13 cellular contexts compared by ENCODE assay signal in genomic region chr3:170049146-170050000, GRCh38. TPM values are rescaled to one million over a fixed set of nuclear protein-coding genes. Genes with fewer than 3 reads are reported as not detected.
DNase-seq lines count a peak whose midpoint lies in the region; ATAC-seq and TF ChIP-seq lines count a peak whose summit lies in the region.
"Had no signal": no experiment of that assay in that cellular context is flagged by ENCODE, and none has a peak within 500 bp of the region (broad histone marks: within the 10 kb centered on the region; RNA-seq: fewer than 3 reads in every experiment).

No MANE protein-coding gene starts in this region.

- H2AK5ac ChIP-seq in trophoblast cell (ENCODE audit: low read length) = no peak overlapping the region

- H3K4me1 ChIP-seq in foreskin keratinocyte (no peaks in the 10 kb centered on the region), trophoblast cell (ENCODE audit: control insufficient read depth in 1 of 2, insufficient read depth in 2 of 2, low read length in 2 of 2) (no peaks in the 10 kb centered on the region)

- H4K91ac ChIP-seq in trophoblast cell (ENCODE audit: low read depth, low read length) = no peak overlapping the region

- ATAC-seq in foreskin keratinocyte = peak; percentile 12
- ATAC-seq in HG02852 (IDR thresholded peaks at IDR 0.05; ENCODE audit: unreplicated experiment) = no peak

- H4K12ac ChIP-seq in trophoblast cell (ENCODE audit: low read depth, low read length) = no peak overlapping the region

- H3K79me1 ChIP-seq in trophoblast cell (ENCODE audit: low read length) = no peaks in the 10 kb centered on the region

- H3K27me3 ChIP-seq in foreskin keratinocyte (peaks cover 3% of the 10 kb centered on the region), trophoblast cell (ENCODE audit: insufficient read depth, low read length) (no peaks in the 10 kb centered on the region)
- H3K27me3 ChIP-seq: esophagus squamous epithelium, neural progenitor cell had no signal

- H3K27ac ChIP-seq in foreskin keratinocyte (no peak overlapping the region), trophoblast cell (ENCODE audit: low read depth, low read length) (no peak overlapping the region), coronary artery (no peak overlapping the region)
- H3K27ac ChIP-seq: esophagus squamous epithelium, neural progenitor cell had no signal

- H3K79me2 ChIP-seq in trophoblast cell (ENCODE audit: control insufficient read depth, insufficient read depth, low read length, poor library complexity) = no peaks in the 10 kb centered on the region

- peaks cover 3% of the 10 kb centered on the region for H3K9me3 ChIP-seq in trophoblast cell (ENCODE audit: insufficient read depth, low read depth, low read length)
- H3K9me3 ChIP-seq: esophagus squamous epithelium had no signal

- no peak for TF ChIP-seq CTCF in foreskin keratinocyte (conservative IDR thresholded peaks at IDR 0.05)
- TF ChIP-seq CTCF in coronary artery (IDR thresholded peaks at IDR 0.05) = no peak

- H3K4ac ChIP-seq in trophoblast cell (ENCODE audit: low read depth, low read length) = no peak overlapping the region

- no peak overlapping the region for H2BK120ac ChIP-seq in trophoblast cell (ENCODE audit: insufficient read depth, low read length, poor library complexity)

- DNase-seq in Daoy (ENCODE audit: low read depth) (peak; percentile 77), NCI-H69 (lab: John Stamatoyannopoulos, UW) (peak; percentile 14), foreskin keratinocyte (no peak), trophoblast cell (peak; percentile 78 to 83), Kasumi-1 (lab: John Stamatoyannopoulos, UW) (no peak), coronary artery (ENCODE audit: low spot score) (no peak)
- no peak for DNase-seq in activated CD4-positive, alpha-beta T cell treated with anti-CD3 and anti-CD28 coated beads, Interleukin-2, amount 50 U/mL, for 48 hours
- DNase-seq: activated naive CD4-positive, alpha-beta T cell; DMS79 treated with DMSO at 0.1 percent for 48 hours; esophagus squamous epithelium; NCI-H774 had no signal

- H2BK12ac ChIP-seq in trophoblast cell (ENCODE audit: low read length) = no peak overlapping the region

- no peak overlapping the region for H3K23ac ChIP-seq in trophoblast cell (ENCODE audit: low read length)

- no peak overlapping the region for H3K18ac ChIP-seq in trophoblast cell (ENCODE audit: low read length)

- no peaks in the 10 kb centered on the region for H3K36me3 ChIP-seq in trophoblast cell (ENCODE audit: control insufficient read depth in 1 of 2, insufficient read depth in 2 of 2, low read length in 2 of 2)
- H3K36me3 ChIP-seq: esophagus squamous epithelium, neural progenitor cell had no signal

- no peak overlapping the region for H3K4me2 ChIP-seq in trophoblast cell (ENCODE audit: low read length)
- H3K4me2 ChIP-seq: neural progenitor cell had no signal

- no CpG with 5 or more reads among the region's 10 CpGs for WGBS in trophoblast cell (ENCODE audit: extremely low coverage, insufficient coverage, insufficient read length)

- no peak overlapping the region for H3K14ac ChIP-seq in trophoblast cell (ENCODE audit: low read length)

- H2AFZ ChIP-seq in trophoblast cell (ENCODE audit: insufficient read depth, low read length, poor library complexity) = no peak overlapping the region
- H2AFZ ChIP-seq: neural progenitor cell had no signal

- H4K8ac ChIP-seq in trophoblast cell (ENCODE audit: low read depth, low read length) = no peak overlapping the region

- H3K4me3 ChIP-seq in trophoblast cell (ENCODE audit: low read depth, low read length) (no peak overlapping the region), coronary artery (no peak overlapping the region)
- H3K4me3 ChIP-seq: esophagus squamous epithelium, neural progenitor cell had no signal

- H2BK5ac ChIP-seq in trophoblast cell (ENCODE audit: low read depth, low read length, poor library complexity) = no peak overlapping the region

- no peak overlapping the region for H3K9ac ChIP-seq in trophoblast cell (ENCODE audit: low read length)
- H3K9ac ChIP-seq: neural progenitor cell had no signal

RNA-seq across cellular contexts. Expression of gene GPR160, which starts 11.6 kb away (rescaled TPM):
- 5.8 and 6.3 TPM in 2 replicates for total RNA-seq in Daoy (2014; rRNA removed; shearing (Covaris generic))
- 0.10 and 0.42 TPM in 2 replicates for total RNA-seq in foreskin keratinocyte
- polyA plus RNA-seq in foreskin keratinocyte = 0.17 and 0.31 TPM in 2 replicates
- 5.1 and 5.2 TPM in 2 replicates for polyA plus RNA-seq in trophoblast cell (2013)

Comparison
In these comparisons a context has a peak if more than half of its experiments do, and no peak if none do; other contexts are left out.
1. DNase-seq: peak in Daoy (single experiment), NCI-H69 (single experiment) and trophoblast cell (2 of 2); none in foreskin keratinocyte (0 of 2), activated CD4-positive, alpha-beta T cell treated with anti-CD3 and anti-CD28 coated beads, Interleukin-2, amount 50 U/mL, for 48 hours (0 of 2), Kasumi-1 (0 of 2) and coronary artery (single experiment).